8 cellular contexts compared by ENCODE assay signal in genomic region chr6:25006565-25007001, GRCh38.
DNase-seq lines count a peak whose midpoint lies in the region; ATAC-seq and TF ChIP-seq lines count a peak whose summit lies in the region.

No MANE protein-coding gene starts in this region.

- H3K27me3 ChIP-seq in MG63: no peaks in the 10 kb centered on the region
- H3K27me3 ChIP-seq in heart right ventricle: peaks cover 0 to 4% (median 0%) of the 10 kb centered on the region in 7 donors
- H3K27me3 ChIP-seq in smooth muscle cell (ENCODE audit: low read depth): no peaks in the 10 kb centered on the region

- H4K20me1 ChIP-seq in smooth muscle cell (ENCODE audit: low read depth): no peaks in the 10 kb centered on the region

- 26 to 27% methylated on average over 3 of the region's 3 CpGs for WGBS in heart right ventricle, 2 donors
- WGBS in smooth muscle cell (ENCODE audit: low lambda C conversion rate): 50% methylated on average over 3 of the region's 3 CpGs

- intact Hi-C loops in heart right ventricle (cut with DNase I): no loop called here

- H3K4me1 ChIP-seq in heart right ventricle: peaks cover 0 to 89% (median 10%) of the 10 kb centered on the region in 9 donors
- peaks cover 2% of the 10 kb centered on the region for H3K4me1 ChIP-seq in smooth muscle cell (ENCODE audit: low read depth)

- peak overlapping the region; percentile 61 for H2AFZ ChIP-seq in smooth muscle cell (ENCODE audit: low read depth)

- H3K79me2 ChIP-seq in smooth muscle cell (ENCODE audit: low read depth): no peaks in the 10 kb centered on the region

- H3K9me3 ChIP-seq in MG63: no peaks in the 10 kb centered on the region
- no peaks in the 10 kb centered on the region for H3K9me3 ChIP-seq in heart right ventricle
- H3K9me3 ChIP-seq in smooth muscle cell (replicated peaks; ENCODE audit: low read depth): no peaks in the 10 kb centered on the region

- H3F3A ChIP-seq in smooth muscle cell (ENCODE audit: low read depth): no peaks in the 10 kb centered on the region

- peak in 2 of 3 experiments; percentile 3 to 24 for DNase-seq in NCI-H1417 (lab: John Stamatoyannopoulos, UW)
- no peak for DNase-seq in NCI-H1417 treated with DMSO at 0.1 percent for 48 hours (lab: John Stamatoyannopoulos, UW)
- peak; percentile 56 for DNase-seq in MG63
- peak; percentile 74 for DNase-seq in activated effector memory CD4-positive, alpha-beta T cell treated with anti-CD3 and anti-CD28 coated beads, Interleukin-2, amount 50 U/mL, for 16 hours
- DNase-seq in heart right ventricle: peak in 1 of 2 donors; percentile 28
- no peak for DNase-seq in smooth muscle cell (lab: John Stamatoyannopoulos, UW; ENCODE audit: unreplicated experiment)
- no peak for DNase-seq in NCI-H1048 (lab: John Stamatoyannopoulos, UW)

- H3K4me3 ChIP-seq in MG63 (no peak overlapping the region), heart right ventricle (peak overlapping the region in 1 of 10 donors; percentile 7), smooth muscle cell (no peak overlapping the region)

- TF ChIP-seq CTCF in heart right ventricle (IDR thresholded peaks at IDR 0.05) (no peak), smooth muscle cell (IDR thresholded peaks at IDR 0.05; ENCODE audit: borderline replicate concordance, insufficient read depth, poor library complexity, severe bottlenecking) (no peak)

- peak; percentile 43 to 98 (median 88) for ATAC-seq in heart right ventricle
- ATAC-seq in GM18858 (IDR thresholded peaks at IDR 0.05; ENCODE audit: unreplicated experiment): no peak

- H3K36me3 ChIP-seq in MG63: no peaks in the 10 kb centered on the region
- H3K36me3 ChIP-seq in heart right ventricle: no peaks in the 10 kb centered on the region
- H3K36me3 ChIP-seq in smooth muscle cell (ENCODE audit: low read depth): no peaks in the 10 kb centered on the region

- peak overlapping the region in 9 of 10 donors; percentile 29 to 88 (median 53) for H3K27ac ChIP-seq in heart right ventricle
- H3K27ac ChIP-seq in smooth muscle cell (ENCODE audit: low read depth): peak overlapping the region; percentile 14

- H3K9ac ChIP-seq in smooth muscle cell (ENCODE audit: low read depth): no peak overlapping the region

- H3K4me2 ChIP-seq in smooth muscle cell: no peak overlapping the region

Comparison
In these comparisons a context has a peak if more than half of its experiments do, and no peak if none do; other contexts are left out.
1. DNase-seq: peak in NCI-H1417 (2 of 3), MG63 (single experiment) and activated effector memory CD4-positive, alpha-beta T cell treated with anti-CD3 and anti-CD28 coated beads, Interleukin-2, amount 50 U/mL, for 16 hours (single experiment); none in NCI-H1417 treated with DMSO at 0.1 percent for 48 hours (single experiment), smooth muscle cell (single experiment) and NCI-H1048 (single experiment).